Comparison of ENCODE assay signal across 9 cellular contexts in the genomic region with DNA sequence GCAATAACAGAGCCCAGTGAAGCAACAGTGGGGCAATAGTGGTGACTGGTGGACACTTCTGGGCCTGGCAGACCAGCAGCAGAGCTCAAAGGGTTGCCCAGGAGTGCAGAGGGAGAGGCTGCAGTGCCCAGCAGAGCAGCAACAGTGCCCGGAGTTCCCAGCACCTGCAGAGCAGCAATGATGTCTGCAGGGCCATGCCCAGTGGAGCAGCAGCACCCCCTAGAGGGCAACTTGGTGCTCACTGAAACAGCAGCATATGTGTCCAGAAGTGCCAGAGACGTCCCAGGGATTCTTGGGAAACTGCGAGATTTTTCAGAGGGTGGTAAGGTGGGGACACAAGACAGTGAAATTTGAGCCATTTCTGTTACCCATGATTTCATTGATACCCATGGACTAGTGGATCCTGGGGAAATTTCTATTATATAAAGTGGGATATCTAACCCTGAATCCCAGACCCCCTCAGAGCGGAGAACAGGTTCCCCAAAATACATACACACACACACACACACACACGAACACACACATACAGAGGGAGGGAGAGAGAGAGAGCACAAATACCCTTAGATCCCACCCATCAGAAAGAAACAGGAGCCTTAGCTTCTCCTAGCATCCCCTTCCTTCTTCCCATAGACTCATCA.
A peak's percentile ranks its signal among the peaks of the same experiment; 100 is the strongest.
DNase-seq lines count a peak whose midpoint lies in the region; ATAC-seq, FAIRE-seq and TF ChIP-seq lines count a peak whose summit lies in the region.
"Had no signal": no experiment of that assay in that cellular context is flagged by ENCODE, and none has a peak within 500 bp of the region (broad histone marks: within the 10 kb centered on the region; RNA-seq: fewer than 3 reads in every experiment).

No MANE protein-coding gene starts in this region.

- no peak overlapping the region for H2AFZ ChIP-seq in K562 (ENCODE audit: low read depth, low read length)

- H3K9me3 ChIP-seq in SK-N-MC (ENCODE audit: low read depth, low read length) (no peaks in the 10 kb centered on the region), K562 (replicated peaks; ENCODE audit: control insufficient read depth, insufficient read depth, low read depth, low read length) (no peaks in the 10 kb centered on the region; the same call in 1 of the 2 replicates)
- H3K9me3 ChIP-seq: BLaER1 treated with 17β-estradiol and CSF1 and Interleukin-3, amounts not matched to agents 10 nM and 100 nM had no signal

- FAIRE-seq in K562 (lab: Jason Lieb, UNC) = peak; percentile 82

- CTCF ChIA-PET in K562 (lab: Yijun Ruan, JAX; ENCODE audit: low intra/inter-chr PET ratio) = interaction anchor here (0.6 to 1.2 kb wide), 2 partner anchors 49 to 965 kb away, joined by 3 read pairs; no protein-coding TSS in a partner anchor

- H4K20me1 ChIP-seq in K562 (replicated peaks; ENCODE audit: control insufficient read depth, insufficient read depth, low read length) = no peaks in the 10 kb centered on the region
- H4K20me1 ChIP-seq: BLaER1 treated with 17β-estradiol and CSF1 and Interleukin-3, amounts not matched to agents 10 nM and 100 nM had no signal

- no peaks in the 10 kb centered on the region for H3K36me3 ChIP-seq in SK-N-MC (ENCODE audit: insufficient read depth, low read length)
- H3K36me3 ChIP-seq in K562 (ENCODE audit: control insufficient read depth, insufficient read depth, low read length) = no peaks in the 10 kb centered on the region
- H3K36me3 ChIP-seq: BLaER1 treated with 17β-estradiol and CSF1 and Interleukin-3, amounts not matched to agents 10 nM and 100 nM had no signal

- in situ Hi-C loops in K562 (cut with MboI) = no loop called here

- POLR2A ChIA-PET in K562 (lab: Yijun Ruan, JAX) = no interaction called here

- TF ChIP-seq CTCF in K562 (IDR thresholded peaks at IDR 0.05 in 2 of 3, conservative IDR thresholded peaks at IDR 0.05 in 1 of 3; ENCODE audit: insufficient read depth in 2 of 3, low read depth in 1 of 3, low read length in 3 of 3) = peak; percentile 91 to 94 (median 93)

- H3K4me2 ChIP-seq in K562 (ENCODE audit: insufficient read depth, low read length) = no peak overlapping the region
- H3K4me2 ChIP-seq: BLaER1 treated with 17β-estradiol and CSF1 and Interleukin-3, amounts not matched to agents 10 nM and 100 nM had no signal

- intact Hi-C loops in K562 (cut with micrococcal nuclease) = loop anchor here (2.0 to 5.0 kb wide), 2 partner anchors 136 to 965 kb away; no protein-coding TSS in a partner anchor

- TF ChIP-seq RAD21 in K562 (CRISPR knock-in tag; conservative IDR thresholded peaks at IDR 0.05 in 1 of 2, IDR thresholded peaks at IDR 0.05 in 1 of 2) = peak; percentile 61 to 88

- H3K79me2 ChIP-seq in K562 (ENCODE audit: control insufficient read depth, insufficient read depth, low read length) = no peaks in the 10 kb centered on the region

- H3K4me3 ChIP-seq in SK-N-MC = no peak overlapping the region
- no peak overlapping the region for H3K4me3 ChIP-seq in K562
- H3K4me3 ChIP-seq: BLaER1 treated with 17β-estradiol and CSF1 and Interleukin-3, amounts not matched to agents 10 nM and 100 nM had no signal

- BruUV-seq in K562 (replicated peaks; lab: Mats Ljungman, UMichigan) = no TSS peak

- H3K9me1 ChIP-seq in K562 (ENCODE audit: control insufficient read depth, insufficient read depth, low read length) = no peaks in the 10 kb centered on the region

- H3K9ac ChIP-seq in SK-N-MC (ENCODE audit: insufficient read length) (no peak overlapping the region), K562 (ENCODE audit: insufficient read depth in 1 of 2, low read depth in 2 of 2, low read length in 2 of 2) (no peak overlapping the region)
- H3K9ac ChIP-seq: BLaER1 treated with 17β-estradiol and CSF1 and Interleukin-3, amounts not matched to agents 10 nM and 100 nM had no signal

- 8% methylated on average over 5 of the region's 5 CpGs for WGBS in K562 (ENCODE audit: insufficient coverage, low coverage, missing lambda C conversion rate)

- H3K4me1 ChIP-seq in K562 (replicated peaks in 1 of 2; ENCODE audit: control insufficient read depth in 2 of 2, insufficient read depth in 2 of 2, low read length in 2 of 2) = no peaks in the 10 kb centered on the region
- H3K4me1 ChIP-seq: BLaER1 treated with 17β-estradiol and CSF1 and Interleukin-3, amounts not matched to agents 10 nM and 100 nM had no signal

- ATAC-seq in K562 = peak; percentile 95
- no peak for ATAC-seq in GM19328 (IDR thresholded peaks at IDR 0.05; ENCODE audit: unreplicated experiment)

- TF ChIP-seq EP300 in K562 (IDR thresholded peaks at IDR 0.05; ENCODE audit: low read length) = no peak

- no peak for TF ChIP-seq POLR2A in K562 (conservative IDR thresholded peaks at IDR 0.05)

- H3K27ac ChIP-seq in SK-N-MC (no peak overlapping the region), K562 (ENCODE audit: extremely low read depth, low read depth, low read length) (no peak overlapping the region)
- H3K27ac ChIP-seq: BLaER1 treated with 17β-estradiol and CSF1 and Interleukin-3, amounts not matched to agents 10 nM and 100 nM had no signal

- peak; percentile 28 for DNase-seq in NK-92 treated with Interleukin-12 subunit alpha and Interleukin-12 subunit beta, amount 100 ng/mL, for 24 hours (lab: John Stamatoyannopoulos, UW)
- DNase-seq in NK-92 (lab: John Stamatoyannopoulos, UW; ENCODE audit: unreplicated experiment) (no peak), MV-4-11 (lab: John Stamatoyannopoulos, UW) (peak; percentile 38), SK-N-MC (ENCODE audit: low read depth, low spot score) (peak; percentile 32), K562 (ENCODE audit: extremely low read depth in 1 of 4, low spot score in 3 of 4) (peak; percentile 72 to 78 (median 76)), iris pigment epithelial cell (ENCODE audit: low read depth) (peak; percentile 21)
- DNase-seq in stimulated activated CD4-positive, alpha-beta T cell treated with anti-CD3 and anti-CD28 coated beads, Interleukin-2, amount 100 ng/mL, for 24 hours = peak; percentile 60 to 80

- H3K27me3 ChIP-seq in K562 (ENCODE audit: control insufficient read depth in 2 of 2, insufficient read depth in 2 of 2, low read length in 2 of 2) = no peaks in the 10 kb centered on the region
- H3K27me3 ChIP-seq: BLaER1 treated with 17β-estradiol and CSF1 and Interleukin-3, amounts not matched to agents 10 nM and 100 nM had no signal

TF ChIP-seq in K562, 482 proteins besides CTCF, POLR2A, EP300 and RAD21 (continues in another document):
- TF ChIP-seq SIRT6 (IDR thresholded peaks at IDR 0.05; ENCODE audit: low read depth, low read length) (no peak), RUNX1 (IDR thresholded peaks at IDR 0.05; ENCODE audit: low read depth) (no peak), MTA1 (IDR thresholded peaks at IDR 0.05; ENCODE audit: borderline replicate concordance) (no peak), ZNF75A (CRISPR knock-in tag; IDR thresholded peaks at IDR 0.05) (no peak), STAG1 (CRISPR knock-in tag; IDR thresholded peaks at IDR 0.05; ENCODE audit: borderline replicate concordance) (peak; percentile 38; the same call in 1 of the 2 replicates), RBM17 (IDR thresholded peaks at IDR 0.05; ENCODE audit: borderline replicate concordance, low read depth, low read length) (no peak), FOSL1 (tag; conservative IDR thresholded peaks at IDR 0.05) (no peak), RBM39 (optimal IDR thresholded peaks at IDR 0.05; ENCODE audit: low read depth, low read length) (no peak), FOS (IDR thresholded peaks at IDR 0.05; ENCODE audit: extremely low read depth, insufficient read length) (no peak), FOXA3 (CRISPR knock-in tag; conservative IDR thresholded peaks at IDR 0.05 in 1 of 2, IDR thresholded peaks at IDR 0.05 in 1 of 2) (no peak), CC2D1A (IDR thresholded peaks at IDR 0.05) (0 out of 2 replicates have a peak, but pooled peaks have one; percentile 44), PPARD (CRISPR knock-in tag; IDR thresholded peaks at IDR 0.05) (no peak), BMI1 (IDR thresholded peaks at IDR 0.05; ENCODE audit: low read length) (no peak), HDGF (IDR thresholded peaks at IDR 0.05) (no peak), TCF7 (IDR thresholded peaks at IDR 0.05; ENCODE audit: borderline replicate concordance) (no peak)
- TF ChIP-seq, protein P1, sequence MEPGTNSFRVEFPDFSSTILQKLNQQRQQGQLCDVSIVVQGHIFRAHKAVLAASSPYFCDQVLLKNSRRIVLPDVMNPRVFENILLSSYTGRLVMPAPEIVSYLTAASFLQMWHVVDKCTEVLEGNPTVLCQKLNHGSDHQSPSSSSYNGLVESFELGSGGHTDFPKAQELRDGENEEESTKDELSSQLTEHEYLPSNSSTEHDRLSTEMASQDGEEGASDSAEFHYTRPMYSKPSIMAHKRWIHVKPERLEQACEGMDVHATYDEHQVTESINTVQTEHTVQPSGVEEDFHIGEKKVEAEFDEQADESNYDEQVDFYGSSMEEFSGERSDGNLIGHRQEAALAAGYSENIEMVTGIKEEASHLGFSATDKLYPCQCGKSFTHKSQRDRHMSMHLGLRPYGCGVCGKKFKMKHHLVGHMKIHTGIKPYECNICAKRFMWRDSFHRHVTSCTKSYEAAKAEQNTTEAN (CRISPR knock-in tag; IDR thresholded peaks at IDR 0.05) = no peak
- TF ChIP-seq, protein P2, sequence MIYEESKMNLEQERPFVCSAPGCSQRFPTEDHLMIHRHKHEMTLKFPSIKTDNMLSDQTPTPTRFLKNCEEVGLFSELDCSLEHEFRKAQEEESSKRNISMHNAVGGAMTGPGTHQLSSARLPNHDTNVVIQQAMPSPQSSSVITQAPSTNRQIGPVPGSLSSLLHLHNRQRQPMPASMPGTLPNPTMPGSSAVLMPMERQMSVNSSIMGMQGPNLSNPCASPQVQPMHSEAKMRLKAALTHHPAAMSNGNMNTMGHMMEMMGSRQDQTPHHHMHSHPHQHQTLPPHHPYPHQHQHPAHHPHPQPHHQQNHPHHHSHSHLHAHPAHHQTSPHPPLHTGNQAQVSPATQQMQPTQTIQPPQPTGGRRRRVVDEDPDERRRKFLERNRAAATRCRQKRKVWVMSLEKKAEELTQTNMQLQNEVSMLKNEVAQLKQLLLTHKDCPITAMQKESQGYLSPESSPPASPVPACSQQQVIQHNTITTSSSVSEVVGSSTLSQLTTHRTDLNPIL (CRISPR knock-in tag; IDR thresholded peaks at IDR 0.05) = no peak
- TF ChIP-seq, protein P3, sequence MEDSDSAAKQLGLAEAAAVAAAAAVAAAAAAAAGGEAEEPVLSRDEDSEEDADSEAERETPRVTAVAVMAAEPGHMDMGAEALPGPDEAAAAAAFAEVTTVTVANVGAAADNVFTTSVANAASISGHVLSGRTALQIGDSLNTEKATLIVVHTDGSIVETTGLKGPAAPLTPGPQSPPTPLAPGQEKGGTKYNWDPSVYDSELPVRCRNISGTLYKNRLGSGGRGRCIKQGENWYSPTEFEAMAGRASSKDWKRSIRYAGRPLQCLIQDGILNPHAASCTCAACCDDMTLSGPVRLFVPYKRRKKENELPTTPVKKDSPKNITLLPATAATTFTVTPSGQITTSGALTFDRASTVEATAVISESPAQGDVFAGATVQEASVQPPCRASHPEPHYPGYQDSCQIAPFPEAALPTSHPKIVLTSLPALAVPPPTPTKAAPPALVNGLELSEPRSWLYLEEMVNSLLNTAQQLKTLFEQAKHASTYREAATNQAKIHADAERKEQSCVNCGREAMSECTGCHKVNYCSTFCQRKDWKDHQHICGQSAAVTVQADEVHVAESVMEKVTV (CRISPR knock-in tag; IDR thresholded peaks at IDR 0.05) = peak; percentile 58
